Comparison of ENCODE assay signal across 29 cellular contexts in the genomic region with DNA sequence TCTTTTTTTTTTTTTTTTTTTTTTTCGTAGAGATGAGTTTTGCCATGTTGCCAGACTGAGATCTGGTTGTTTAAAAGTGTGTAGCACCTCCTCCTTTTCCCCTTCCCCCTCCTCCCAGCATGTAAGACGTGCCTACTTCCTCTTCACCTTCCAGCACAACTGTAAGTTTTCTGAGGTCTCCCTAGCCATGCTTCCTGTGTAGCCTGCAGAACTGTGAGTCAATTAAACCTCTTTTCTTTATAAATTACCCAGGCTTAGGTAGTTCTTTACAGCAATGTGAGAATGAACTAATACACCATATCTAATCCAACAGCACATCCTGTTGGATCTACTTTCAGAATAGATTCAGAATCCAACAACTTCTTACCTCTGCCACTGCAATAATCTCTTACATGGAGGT.
"Had no signal": no experiment of that assay in that cellular context is flagged by ENCODE, and none has a peak within 500 bp of the region (broad histone marks: within the 10 kb centered on the region; RNA-seq: fewer than 3 reads in every experiment).

No MANE protein-coding gene starts in this region.

- H3K9me3 ChIP-seq: gastroesophageal sphincter had no signal

- H3K4me3 ChIP-seq: coronary artery, dorsolateral prefrontal cortex, gastroesophageal sphincter, heart right ventricle, hepatocyte had no signal

- H3K4me3 Mint-ChIP-seq: activated B cell treated with CpG ODN at 0.5 μM for 24 hours; activated CD8-positive, alpha-beta T cell treated with anti-CD3 and anti-CD28 coated beads for 36 hours; activated naive CD8-positive, alpha-beta T cell; activated T-cell treated with anti-CD3 and anti-CD28 coated beads, Interleukin-2, amount 50 U/mL, for 4 hours; activated T-helper 17 cell treated with anti-CD3 and anti-CD28 coated beads, Interleukin-2, amount 50 U/mL, for 72 hours; central memory CD8-positive, alpha-beta T cell; dendritic cell treated with granulocyte-macrophage colony-stimulating factor and Interleukin-4, amounts not matched to agents 40 ng/mL and 50 ng/mL, for 4 days; endodermal cell had no signal

- ATAC-seq: activated CD4-positive, CD25-positive, alpha-beta regulatory T cell treated with anti-CD3 and anti-CD28 coated beads, Interleukin-2, amount 50 U/mL, for 24 hours; activated CD8-positive, alpha-beta T cell treated with anti-CD3 and anti-CD28 coated beads for 36 hours; activated T-cell treated with anti-CD3 and anti-CD28 coated beads, Interleukin-2, amount 50 U/mL, for 4 hours; activated T-helper 17 cell treated with anti-CD3 and anti-CD28 coated beads, Interleukin-2, amount 50 U/mL, for 72 hours; esophagus mucosa; gastroesophageal sphincter; heart right ventricle had no signal

- H3K27me3 ChIP-seq: brain microvascular endothelial cell, hepatocyte had no signal

- H3K36me3 Mint-ChIP-seq: activated naive CD8-positive, alpha-beta T cell had no signal

- H3K9me3 Mint-ChIP-seq: activated B cell treated with CpG ODN at 0.5 μM for 24 hours, endodermal cell had no signal

- H3K27me3 Mint-ChIP-seq: activated CD8-positive, alpha-beta T cell treated with anti-CD3 and anti-CD28 coated beads for 36 hours; activated T-helper 17 cell treated with anti-CD3 and anti-CD28 coated beads, Interleukin-2, amount 50 U/mL, for 72 hours had no signal

- DNase-seq: activated B cell treated with CpG ODN at 0.5 μM for 24 hours; activated CD4-positive, alpha-beta T cell treated with anti-CD3 and anti-CD28 coated beads for 48 hours; activated CD4-positive, alpha-beta T cell treated with anti-CD3 and anti-CD28 coated beads, Interleukin-2, amount 50 U/mL, for 1 hour; activated CD4-positive, alpha-beta T cell treated with anti-CD3 and anti-CD28 coated beads, Interleukin-2, amount 50 U/mL, for 48 hours; activated CD8-positive, alpha-beta memory T cell treated with anti-CD3 and anti-CD28 coated beads for 24 hours; activated CD8-positive, alpha-beta T cell treated with anti-CD3 and anti-CD28 coated beads for 36 hours; activated effector memory CD4-positive, alpha-beta T cell treated with Interleukin-2 at 50 U/mL for 16 hours; activated gamma-delta T cell treated with Interleukin-2 at 50 U/mL for 16 hours; activated naive CD4-positive, alpha-beta T cell treated with anti-CD3 and anti-CD28 coated beads, Interleukin-2, amount 50 U/mL, for 16 hours; activated naive CD4-positive, alpha-beta T cell treated with Interleukin-2 at 50 U/mL for 16 hours; activated T-cell treated with anti-CD3 and anti-CD28 coated beads, Interleukin-2, amount 50 U/mL, for 4 hours; amniotic stem cell; anterior cingulate cortex; brain microvascular endothelial cell; dorsolateral prefrontal cortex; effector memory CD4-positive, alpha-beta T cell; endodermal cell; foreskin melanocyte; heart right ventricle had no signal

- H3K27ac ChIP-seq: brain microvascular endothelial cell, coronary artery, dorsolateral prefrontal cortex, gastroesophageal sphincter, heart right ventricle, hepatocyte, VCaP had no signal

- H3K36me3 ChIP-seq: brain microvascular endothelial cell, gastroesophageal sphincter, heart right ventricle had no signal

- H3K4me1 ChIP-seq: gastroesophageal sphincter, heart right ventricle had no signal

- H3K79me2 ChIP-seq: hepatocyte had no signal

- H3K27ac Mint-ChIP-seq: activated B cell treated with CpG ODN at 0.5 μM for 24 hours; activated CD8-positive, alpha-beta T cell treated with anti-CD3 and anti-CD28 coated beads for 36 hours; activated naive CD8-positive, alpha-beta T cell; activated T-helper 17 cell treated with anti-CD3 and anti-CD28 coated beads, Interleukin-2, amount 50 U/mL, for 72 hours; dendritic cell treated with granulocyte-macrophage colony-stimulating factor and Interleukin-4, amounts not matched to agents 40 ng/mL and 50 ng/mL, for 4 days had no signal

- H3K4me2 ChIP-seq: hepatocyte had no signal

- H3K4me1 Mint-ChIP-seq: activated B cell treated with CpG ODN at 0.5 μM for 24 hours; central memory CD8-positive, alpha-beta T cell had no signal

- H2AFZ ChIP-seq: hepatocyte had no signal
